ENCODE assay signal across 10 cellular contexts in the genomic region with DNA sequence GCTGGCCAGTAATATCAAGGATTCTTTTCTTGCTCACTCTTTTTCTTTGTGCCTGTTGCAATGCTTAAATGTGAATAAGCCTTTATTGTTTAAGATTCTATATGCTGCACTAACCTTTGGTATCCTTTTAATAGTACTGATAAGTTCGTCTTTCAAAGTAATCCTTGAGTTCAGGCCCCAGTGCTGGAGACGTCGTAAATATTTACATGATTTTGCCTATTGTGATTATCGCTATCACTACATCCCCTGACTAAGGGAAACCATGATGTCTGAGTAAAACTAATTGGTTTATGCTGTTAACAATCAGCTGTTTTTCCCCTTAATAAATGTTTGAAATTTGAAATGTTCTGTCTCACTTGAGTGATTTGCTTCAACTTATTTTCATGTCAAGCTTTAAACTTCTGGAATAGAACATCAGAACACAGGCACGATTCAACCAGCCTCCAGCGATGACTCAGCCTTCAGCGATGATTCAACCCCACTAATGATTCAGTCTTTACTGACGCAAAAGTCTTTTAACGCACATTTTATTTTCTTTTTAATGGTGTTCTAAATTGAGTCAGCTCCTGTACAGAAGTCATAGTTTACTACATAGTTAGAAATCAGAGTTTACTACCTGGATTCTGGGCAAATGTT. TPM values are rescaled to one million over a fixed set of nuclear protein-coding genes. Genes with fewer than 3 reads are reported as not detected.
DNase-seq lines count a peak whose midpoint lies in the region; ATAC-seq, FAIRE-seq and TF ChIP-seq lines count a peak whose summit lies in the region.
"Had no signal": no experiment of that assay in that cellular context is flagged by ENCODE, and none has a peak within 500 bp of the region (broad histone marks: within the 10 kb centered on the region; RNA-seq: fewer than 3 reads in every experiment).

No MANE protein-coding gene starts in this region.

- peaks cover 20 to 48% of the 10 kb centered on the region in 2 donors for H3K4me1 Mint-ChIP-seq in stimulated activated naive B cell treated with anti-CD40 and anti-IgM and Interleukin-4, amounts not matched to agents 10 μg/mL and 1 μg/mL and 100 μg/mL, for 72 hours

- peak overlapping the region; percentile 31 for H3K9ac ChIP-seq in adipocyte (ENCODE audit: low read length)
- H3K9ac ChIP-seq in keratinocyte (ENCODE audit: control insufficient read depth, extremely low read depth, insufficient read depth, low read length) = peak overlapping the region; percentile 70

- H3K4me2 ChIP-seq in keratinocyte (ENCODE audit: control insufficient read depth, extremely low read depth, insufficient read depth, low read depth, low read length) = peak overlapping the region; percentile 55

- H3K79me2 ChIP-seq in keratinocyte (ENCODE audit: control insufficient read depth, insufficient read depth, low read length) = no peaks in the 10 kb centered on the region

- no peaks in the 10 kb centered on the region for H3K9me3 Mint-ChIP-seq in stimulated activated naive B cell treated with anti-CD40 and anti-IgM and Interleukin-4, amounts not matched to agents 10 μg/mL and 1 μg/mL and 100 μg/mL, for 72 hours

- TF ChIP-seq CTCF in keratinocyte (optimal IDR thresholded peaks at IDR 0.05 in 1 of 3, IDR thresholded peaks at IDR 0.05 in 1 of 3, conservative IDR thresholded peaks at IDR 0.05 in 1 of 3; ENCODE audit: extremely low read depth in 1 of 3, insufficient read depth in 2 of 3, low read length in 3 of 3) = no peak

- peak overlapping the region; percentile 79 for H3K27ac ChIP-seq in keratinocyte (ENCODE audit: control insufficient read depth, insufficient read depth, low read length)
- H3K27ac ChIP-seq: HL-60 had no signal

- H3K9me1 ChIP-seq in keratinocyte (ENCODE audit: control insufficient read depth, extremely low read depth, insufficient read depth, low read length) = no peaks in the 10 kb centered on the region

- no peak overlapping the region for H3K27ac Mint-ChIP-seq in stimulated activated naive B cell treated with anti-CD40 and anti-IgM and Interleukin-4, amounts not matched to agents 10 μg/mL and 1 μg/mL and 100 μg/mL, for 72 hours

- H3K9me3 ChIP-seq in adipocyte (ENCODE audit: control insufficient read depth, low read length) = no peaks in the 10 kb centered on the region
- H3K9me3 ChIP-seq in keratinocyte (ENCODE audit: control insufficient read depth, low read depth, low read length) = no peaks in the 10 kb centered on the region

- no peaks in the 10 kb centered on the region for H4K20me1 ChIP-seq in keratinocyte (ENCODE audit: control insufficient read depth, extremely low read depth, insufficient read depth, low read length)

- peaks cover 37 to 48% of the 10 kb centered on the region in 2 donors for H3K36me3 Mint-ChIP-seq in stimulated activated naive B cell treated with anti-CD40 and anti-IgM and Interleukin-4, amounts not matched to agents 10 μg/mL and 1 μg/mL and 100 μg/mL, for 72 hours

- peak; percentile 84 for DNase-seq in Daoy (ENCODE audit: low read depth)
- DNase-seq in RCC 7860 (ENCODE audit: low spot score) = peak; percentile 71
- DNase-seq in adipocyte (ENCODE audit: low read depth) = peak; percentile 92
- peak; percentile 45 for DNase-seq in keratinocyte (ENCODE audit: low read depth, low spot score)
- peak; percentile 32 for DNase-seq in stimulated activated CD8-positive, alpha-beta memory T cell treated with anti-CD3 and anti-CD28 coated beads, Interleukin-15, amount 100 ng/mL, for 1 hour (ENCODE audit: low read depth)
- DNase-seq in NCI-H2107 (lab: John Stamatoyannopoulos, UW) = no peak
- no peak for DNase-seq in SKM-1 treated with dmso at 0.1 percent for 144 hours (lab: John Stamatoyannopoulos, UW; ENCODE audit: unreplicated experiment)
- no peak for DNase-seq in stimulated activated naive B cell treated with anti-CD40 and anti-IgM and Interleukin-4, amounts not matched to agents 10 μg/mL and 1 μg/mL and 100 μg/mL, for 72 hours

- H3K36me3 ChIP-seq in adipocyte (ENCODE audit: control insufficient read depth, insufficient read depth, low read length, severe bottlenecking) = peaks cover 7% of the 10 kb centered on the region
- no peaks in the 10 kb centered on the region for H3K36me3 ChIP-seq in keratinocyte (ENCODE audit: control insufficient read depth in 2 of 2, extremely low read depth in 1 of 2, insufficient read depth in 2 of 2, low read length in 2 of 2)

- no peak for ATAC-seq in stimulated activated naive B cell treated with anti-CD40 and anti-IgM and Interleukin-4, amounts not matched to agents 10 μg/mL and 1 μg/mL and 100 μg/mL, for 72 hours (replicated peaks)
- ATAC-seq: naive thymus-derived CD4-positive, alpha-beta T cell had no signal

- no peaks in the 10 kb centered on the region for H3K27me3 ChIP-seq in adipocyte (replicated peaks; ENCODE audit: control insufficient read depth, insufficient read depth, low read length)
- H3K27me3 ChIP-seq in keratinocyte (ENCODE audit: control insufficient read depth, extremely low read depth, insufficient read depth, low read length) = no peaks in the 10 kb centered on the region

- H3K4me1 ChIP-seq in adipocyte (ENCODE audit: control insufficient read depth, insufficient read depth, low read length) (peaks cover 33% of the 10 kb centered on the region), keratinocyte (ENCODE audit: control insufficient read depth, extremely low read depth, insufficient read depth, low read length) (peaks cover 37% of the 10 kb centered on the region)

- dilution Hi-C loops in keratinocyte (cut with MboI; ENCODE audit: extremely low pct_ligation_motif_present, low sequenced_read_pairs) = no loop called here

- no peaks in the 10 kb centered on the region for H3K27me3 Mint-ChIP-seq in stimulated activated naive B cell treated with anti-CD40 and anti-IgM and Interleukin-4, amounts not matched to agents 10 μg/mL and 1 μg/mL and 100 μg/mL, for 72 hours
- H3K27me3 Mint-ChIP-seq: naive thymus-derived CD4-positive, alpha-beta T cell had no signal

- H3K4me3 Mint-ChIP-seq in stimulated activated naive B cell treated with anti-CD40 and anti-IgM and Interleukin-4, amounts not matched to agents 10 μg/mL and 1 μg/mL and 100 μg/mL, for 72 hours = no peak overlapping the region

- H3K4me3 ChIP-seq in adipocyte (ENCODE audit: low read length) (peak overlapping the region; percentile 46), keratinocyte (ENCODE audit: control insufficient read depth in 2 of 3, extremely low read depth in 1 of 3, insufficient read depth in 2 of 3, low read depth in 1 of 3, low read length in 3 of 3) (peak overlapping the region in 2 of 3 experiments; percentile 1 to 14)

- FAIRE-seq in RCC 7860 (lab: Jason Lieb, UNC) = peak; percentile 95
- peak; percentile 75 for FAIRE-seq in keratinocyte (lab: Jason Lieb, UNC)

- H2AFZ ChIP-seq in keratinocyte (ENCODE audit: control insufficient read depth, low read length) = peak overlapping the region; percentile 27

RNA-seq across cellular contexts. Expression of a gene that starts 3.9 kb away (rescaled TPM):
- 43.1 and 54.4 TPM in 2 replicates for total RNA-seq in Daoy (2014; rRNA removed; shearing (Covaris generic))
- 34.9 to 46.0 TPM (median 45.1 TPM) in 3 replicates for polyA plus RNA-seq in keratinocyte
- 97.0 TPM for polyA plus RNA-seq in keratinocyte (2011; ENCODE audit: low read depth)
- polyA plus RNA-seq in keratinocyte (2011; cell fraction: cytosol; rRNA removed) = 55.5 and 67.5 TPM in 2 replicates
- polyA plus RNA-seq in keratinocyte (2011; cell fraction: nucleus; rRNA removed) = 37.4 and 45.8 TPM in 2 replicates
- 34.9 and 67.6 TPM in 2 replicates for polyA plus RNA-seq in keratinocyte (2012; ENCODE audit: low replicate concordance)
- polyA minus RNA-seq in keratinocyte = 3.1 to 26.9 TPM (median 21.4 TPM) in 3 replicates
- polyA minus RNA-seq in keratinocyte (2011; cell fraction: cytosol; rRNA and poly(A)+ RNA removed) = 26.5 TPM
- 9.2 and 16.6 TPM in 2 replicates for polyA minus RNA-seq in keratinocyte (2011; cell fraction: nucleus; rRNA and poly(A)+ RNA removed)

RNA-seq across cellular contexts. Expression of a gene that starts 20.1 kb away (rescaled TPM):
- 28.3 and 36.4 TPM in 2 replicates for total RNA-seq in Daoy (2014; rRNA removed; shearing (Covaris generic))
- polyA plus RNA-seq in keratinocyte = 17.2 to 29.4 TPM (median 18.0 TPM) in 3 replicates
- polyA plus RNA-seq in keratinocyte (2011; ENCODE audit: low read depth) = 19.4 TPM
- 14.3 and 24.9 TPM in 2 replicates for polyA plus RNA-seq in keratinocyte (2011; cell fraction: cytosol; rRNA removed)
- 17.3 and 19.5 TPM in 2 replicates for polyA plus RNA-seq in keratinocyte (2011; cell fraction: nucleus; rRNA removed)
- polyA plus RNA-seq in keratinocyte (2012; ENCODE audit: low replicate concordance) = 16.6 and 18.6 TPM in 2 replicates
- 2.2 to 22.2 TPM (median 9.4 TPM) in 3 replicates for polyA minus RNA-seq in keratinocyte
- polyA minus RNA-seq in keratinocyte (2011; cell fraction: cytosol; rRNA and poly(A)+ RNA removed) = 15.9 TPM
- 16.0 and 25.6 TPM in 2 replicates for polyA minus RNA-seq in keratinocyte (2011; cell fraction: nucleus; rRNA and poly(A)+ RNA removed)

Comparison
In these comparisons a context has a peak if more than half of its experiments do, and no peak if none do; other contexts are left out.
1. DNase-seq: peak in Daoy (single experiment), RCC 7860 (single experiment), adipocyte (single experiment), keratinocyte (single experiment) and stimulated activated CD8-positive, alpha-beta memory T cell treated with anti-CD3 and anti-CD28 coated beads, Interleukin-15, amount 100 ng/mL, for 1 hour (single experiment); none in NCI-H2107 (single experiment), SKM-1 treated with dmso at 0.1 percent for 144 hours (single experiment) and stimulated activated naive B cell treated with anti-CD40 and anti-IgM and Interleukin-4, amounts not matched to agents 10 μg/mL and 1 μg/mL and 100 μg/mL, for 72 hours (single experiment).